In the genomic region with DNA sequence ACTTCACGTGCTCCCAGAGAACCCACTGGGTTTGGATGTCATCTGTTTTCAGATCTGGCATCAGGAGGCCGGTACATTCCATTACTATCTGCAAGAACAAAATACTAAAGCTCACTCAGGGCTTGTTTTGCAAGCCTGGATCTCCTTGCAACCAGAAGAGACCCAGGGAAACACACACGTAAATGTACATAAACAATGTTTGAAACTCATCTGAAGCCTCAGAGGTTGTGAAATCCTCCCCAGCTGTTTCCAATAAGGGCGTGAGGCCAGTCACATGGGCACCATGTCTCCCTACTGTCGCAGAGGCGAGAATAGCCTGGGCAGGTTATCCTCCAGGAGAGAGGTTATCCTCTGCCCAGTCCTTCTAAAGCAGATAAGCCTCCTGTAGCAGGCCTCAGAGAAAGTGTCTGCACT, we compare ENCODE assay signal across 1 cellular context.
TF ChIP-seq lines count a peak whose summit lies in the region.

No MANE protein-coding gene starts in this region.

TF ChIP-seq in HepG2, 621 proteins besides CTCF, POLR2A, EP300 and RAD21 (continued from another document and continues in another):
- no peak for TF ChIP-seq ZNF124 (CRISPR knock-in tag; IDR thresholded peaks at IDR 0.05)
- no peak for TF ChIP-seq PCBP1 (IDR thresholded peaks at IDR 0.05; ENCODE audit: borderline replicate concordance, low read depth, low read length)
- no peak for TF ChIP-seq NFE2L1 (CRISPR knock-in tag; IDR thresholded peaks at IDR 0.05; ENCODE audit: borderline replicate concordance)
- TF ChIP-seq SALL2 (CRISPR knock-in tag; IDR thresholded peaks at IDR 0.05): no peak
- no peak for TF ChIP-seq IKZF4 (CRISPR knock-in tag; IDR thresholded peaks at IDR 0.05; ENCODE audit: borderline replicate concordance, low read depth, not compliant biosample characterization)
- TF ChIP-seq CREB3 (CRISPR knock-in tag; IDR thresholded peaks at IDR 0.05): no peak
- 0 out of 2 replicates have a peak, but pooled peaks have one; percentile 15 for TF ChIP-seq SPEN (CRISPR knock-in tag; IDR thresholded peaks at IDR 0.05; ENCODE audit: low read depth)
- TF ChIP-seq ZNF280D (CRISPR knock-in tag; IDR thresholded peaks at IDR 0.05): no peak
- TF ChIP-seq NFRKB (IDR thresholded peaks at IDR 0.05): no peak
- TF ChIP-seq, protein P1, sequence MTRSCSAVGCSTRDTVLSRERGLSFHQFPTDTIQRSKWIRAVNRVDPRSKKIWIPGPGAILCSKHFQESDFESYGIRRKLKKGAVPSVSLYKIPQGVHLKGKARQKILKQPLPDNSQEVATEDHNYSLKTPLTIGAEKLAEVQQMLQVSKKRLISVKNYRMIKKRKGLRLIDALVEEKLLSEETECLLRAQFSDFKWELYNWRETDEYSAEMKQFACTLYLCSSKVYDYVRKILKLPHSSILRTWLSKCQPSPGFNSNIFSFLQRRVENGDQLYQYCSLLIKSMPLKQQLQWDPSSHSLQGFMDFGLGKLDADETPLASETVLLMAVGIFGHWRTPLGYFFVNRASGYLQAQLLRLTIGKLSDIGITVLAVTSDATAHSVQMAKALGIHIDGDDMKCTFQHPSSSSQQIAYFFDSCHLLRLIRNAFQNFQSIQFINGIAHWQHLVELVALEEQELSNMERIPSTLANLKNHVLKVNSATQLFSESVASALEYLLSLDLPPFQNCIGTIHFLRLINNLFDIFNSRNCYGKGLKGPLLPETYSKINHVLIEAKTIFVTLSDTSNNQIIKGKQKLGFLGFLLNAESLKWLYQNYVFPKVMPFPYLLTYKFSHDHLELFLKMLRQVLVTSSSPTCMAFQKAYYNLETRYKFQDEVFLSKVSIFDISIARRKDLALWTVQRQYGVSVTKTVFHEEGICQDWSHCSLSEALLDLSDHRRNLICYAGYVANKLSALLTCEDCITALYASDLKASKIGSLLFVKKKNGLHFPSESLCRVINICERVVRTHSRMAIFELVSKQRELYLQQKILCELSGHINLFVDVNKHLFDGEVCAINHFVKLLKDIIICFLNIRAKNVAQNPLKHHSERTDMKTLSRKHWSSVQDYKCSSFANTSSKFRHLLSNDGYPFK (CRISPR knock-in tag; IDR thresholded peaks at IDR 0.05; ENCODE audit: borderline replicate concordance): no peak
- TF ChIP-seq, protein P2, sequence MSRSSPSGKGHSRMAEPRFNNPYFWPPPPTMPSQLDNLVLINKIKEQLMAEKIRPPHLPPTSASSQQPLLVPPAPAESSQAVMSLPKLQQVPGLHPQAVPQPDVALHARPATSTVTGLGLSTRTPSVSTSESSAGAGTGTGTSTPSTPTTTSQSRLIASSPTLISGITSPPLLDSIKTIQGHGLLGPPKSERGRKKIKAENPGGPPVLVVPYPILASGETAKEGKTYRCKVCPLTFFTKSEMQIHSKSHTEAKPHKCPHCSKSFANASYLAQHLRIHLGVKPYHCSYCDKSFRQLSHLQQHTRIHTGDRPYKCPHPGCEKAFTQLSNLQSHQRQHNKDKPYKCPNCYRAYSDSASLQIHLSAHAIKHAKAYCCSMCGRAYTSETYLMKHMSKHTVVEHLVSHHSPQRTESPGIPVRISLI (CRISPR knock-in tag; IDR thresholded peaks at IDR 0.05; ENCODE audit: borderline replicate concordance): no peak
- TF ChIP-seq NFIB (CRISPR knock-in tag; IDR thresholded peaks at IDR 0.05; ENCODE audit: borderline replicate concordance): no peak
- TF ChIP-seq ATF7-NPFF (CRISPR knock-in tag; IDR thresholded peaks at IDR 0.05; ENCODE audit: low read depth): no peak
- no peak for TF ChIP-seq IKZF1 (IDR thresholded peaks at IDR 0.05)
- peak; percentile 59; the same call in 1 of the 2 replicates for TF ChIP-seq ZSCAN9 (CRISPR knock-in tag; IDR thresholded peaks at IDR 0.05; ENCODE audit: borderline replicate concordance)
- no peak for TF ChIP-seq KLF13 (CRISPR knock-in tag; IDR thresholded peaks at IDR 0.05)
- TF ChIP-seq, protein P3, sequence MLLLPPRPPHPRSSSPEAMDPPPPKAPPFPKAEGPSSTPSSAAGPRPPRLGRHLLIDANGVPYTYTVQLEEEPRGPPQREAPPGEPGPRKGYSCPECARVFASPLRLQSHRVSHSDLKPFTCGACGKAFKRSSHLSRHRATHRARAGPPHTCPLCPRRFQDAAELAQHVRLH (CRISPR knock-in tag; IDR thresholded peaks at IDR 0.05; ENCODE audit: borderline replicate concordance, low read depth): no peak
- peak; percentile 36; the same call in 1 of the 2 replicates for TF ChIP-seq SIX4 (CRISPR knock-in tag; IDR thresholded peaks at IDR 0.05)
- TF ChIP-seq ZBTB37 (CRISPR knock-in tag; IDR thresholded peaks at IDR 0.05): no peak
- TF ChIP-seq JUNB (CRISPR knock-in tag; IDR thresholded peaks at IDR 0.05; ENCODE audit: borderline replicate concordance): no peak
- TF ChIP-seq, protein P4, sequence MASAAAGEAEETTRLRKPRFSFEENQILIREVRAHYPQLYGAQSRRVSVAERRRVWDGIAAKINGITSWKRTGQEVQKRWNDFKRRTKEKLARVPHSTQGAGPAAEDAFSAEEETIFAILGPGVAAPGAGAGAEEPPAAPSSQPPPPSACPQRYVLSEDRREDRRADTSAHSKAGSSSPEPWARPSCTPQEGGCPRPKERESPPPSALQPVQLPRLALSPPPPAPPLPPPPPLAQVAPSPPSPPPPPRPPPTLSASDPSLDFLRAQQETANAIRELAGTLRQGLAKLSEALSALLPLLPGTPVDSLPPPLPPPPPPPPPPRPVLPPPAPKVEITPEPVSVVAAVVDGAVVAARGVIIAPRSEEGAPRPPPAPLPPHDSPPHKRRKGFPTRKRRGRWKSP (CRISPR knock-in tag; IDR thresholded peaks at IDR 0.05): peak; percentile 40; the same call in 1 of the 2 replicates
- TF ChIP-seq EHMT2 (IDR thresholded peaks at IDR 0.05; ENCODE audit: borderline replicate concordance, low read depth, low read length): no peak; the same call in 1 of the 2 replicates
- no peak for TF ChIP-seq ZNF660 (CRISPR knock-in tag; IDR thresholded peaks at IDR 0.05; ENCODE audit: borderline replicate concordance, low read depth)
- TF ChIP-seq ZNF737 (CRISPR knock-in tag; IDR thresholded peaks at IDR 0.05; ENCODE audit: borderline replicate concordance): no peak
- TF ChIP-seq ZNF232 (CRISPR knock-in tag; IDR thresholded peaks at IDR 0.05; ENCODE audit: borderline replicate concordance): 0 out of 2 replicates have a peak, but pooled peaks have one; percentile 32
- no peak for TF ChIP-seq ZNF235 (CRISPR knock-in tag; IDR thresholded peaks at IDR 0.05; ENCODE audit: borderline replicate concordance)
- TF ChIP-seq FOXP1 (IDR thresholded peaks at IDR 0.05): no peak
- peak; percentile 86 for TF ChIP-seq FOXP1 (CRISPR knock-in tag; IDR thresholded peaks at IDR 0.05)
- TF ChIP-seq ZNF788 (CRISPR knock-in tag; IDR thresholded peaks at IDR 0.05; ENCODE audit: borderline replicate concordance): no peak
- TF ChIP-seq ZNF446 (CRISPR knock-in tag; IDR thresholded peaks at IDR 0.05): no peak
- no peak for TF ChIP-seq MNT (IDR thresholded peaks at IDR 0.05)
- no peak for TF ChIP-seq ZBTB39 (CRISPR knock-in tag; IDR thresholded peaks at IDR 0.05)
- TF ChIP-seq ZBTB8A (CRISPR knock-in tag; IDR thresholded peaks at IDR 0.05; ENCODE audit: borderline replicate concordance, low read depth): no peak
- TF ChIP-seq CENPX (CRISPR knock-in tag; IDR thresholded peaks at IDR 0.05): no peak
- no peak for TF ChIP-seq HNRNPH1 (optimal IDR thresholded peaks at IDR 0.05; ENCODE audit: low read depth, low read length)
- TF ChIP-seq ZC3H4 (CRISPR knock-in tag; IDR thresholded peaks at IDR 0.05; ENCODE audit: borderline replicate concordance): no peak
- TF ChIP-seq ZNF343 (CRISPR knock-in tag; IDR thresholded peaks at IDR 0.05): no peak
- TF ChIP-seq, protein P5, sequence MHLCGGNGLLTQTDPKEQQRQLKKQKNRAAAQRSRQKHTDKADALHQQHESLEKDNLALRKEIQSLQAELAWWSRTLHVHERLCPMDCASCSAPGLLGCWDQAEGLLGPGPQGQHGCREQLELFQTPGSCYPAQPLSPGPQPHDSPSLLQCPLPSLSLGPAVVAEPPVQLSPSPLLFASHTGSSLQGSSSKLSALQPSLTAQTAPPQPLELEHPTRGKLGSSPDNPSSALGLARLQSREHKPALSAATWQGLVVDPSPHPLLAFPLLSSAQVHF (CRISPR knock-in tag; IDR thresholded peaks at IDR 0.05): no peak
- no peak for TF ChIP-seq TBX3 (IDR thresholded peaks at IDR 0.05; ENCODE audit: borderline replicate concordance)
- no peak for TF ChIP-seq AGO1 (IDR thresholded peaks at IDR 0.05; ENCODE audit: low read depth, low read length, poor library complexity, severe bottlenecking)
- no peak for TF ChIP-seq LBX2 (CRISPR knock-in tag; IDR thresholded peaks at IDR 0.05; ENCODE audit: borderline replicate concordance)
- TF ChIP-seq PTBP1 (IDR thresholded peaks at IDR 0.05; ENCODE audit: low read depth, low read length, poor library complexity, severe bottlenecking): no peak
